Comparison of ENCODE assay signal across 27 cellular contexts in the genomic region with DNA sequence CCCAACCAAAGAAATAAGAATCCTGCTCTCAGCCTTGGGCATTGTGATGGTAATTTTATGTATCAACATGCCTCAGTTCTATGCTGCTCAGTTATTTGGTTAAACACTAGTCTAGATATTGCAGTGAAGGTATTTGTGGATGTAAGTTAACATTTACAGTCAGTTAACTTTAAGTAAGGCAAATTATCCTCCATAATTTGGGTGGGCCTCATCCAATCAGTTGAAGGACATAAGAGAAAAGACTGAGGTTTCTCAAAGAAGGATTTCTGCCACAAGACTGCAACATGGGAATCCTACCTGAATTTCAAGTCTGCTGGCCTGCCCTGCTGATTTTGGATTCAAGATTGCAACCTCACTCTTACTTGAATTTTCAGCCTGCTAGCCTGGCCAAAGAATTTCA.
"Had no signal": no experiment of that assay in that cellular context is flagged by ENCODE, and none has a peak within 500 bp of the region (broad histone marks: within the 10 kb centered on the region; RNA-seq: fewer than 3 reads in every experiment).

No MANE protein-coding gene starts in this region.

- FAIRE-seq: endometrium, endothelial cell of umbilical vein, frontal cortex had no signal

- H3K36me3 ChIP-seq: esophagus muscularis mucosa, esophagus squamous epithelium, gastrocnemius medialis, gastroesophageal sphincter, heart left ventricle, heart right ventricle had no signal

- H3K27me3 ChIP-seq: dorsolateral prefrontal cortex, esophagus muscularis mucosa, esophagus squamous epithelium, foreskin keratinocyte, gastrocnemius medialis, gastroesophageal sphincter, heart left ventricle, heart right ventricle, hepatocyte had no signal

- DNase-seq: cortex of kidney; dorsolateral prefrontal cortex; effector CD4-positive, alpha-beta T cell; effector CD8-positive, alpha-beta T cell; effector memory CD4-positive, alpha-beta T cell; effector memory CD8-positive, alpha-beta T cell; endodermal cell; erythroblast; esophagus squamous epithelium; foreskin fibroblast; foreskin keratinocyte; foreskin melanocyte; gastrocnemius medialis; glutamatergic neuron; head of caudate nucleus; heart left ventricle; heart right ventricle; hippocampal formation had no signal

- H3K79me2 ChIP-seq: hepatocyte had no signal

- H3K4me1 ChIP-seq: esophagus muscularis mucosa, gastrocnemius medialis, gastroesophageal sphincter, heart left ventricle, heart right ventricle had no signal

- H3K4me3 ChIP-seq: coronary artery, dorsolateral prefrontal cortex, esophagus muscularis mucosa, esophagus squamous epithelium, gastrocnemius medialis, gastroesophageal sphincter, heart left ventricle, heart right ventricle, hepatocyte had no signal

- H3K27ac ChIP-seq: coronary artery, dorsolateral prefrontal cortex, epithelial cell of prostate, esophagus muscularis mucosa, esophagus squamous epithelium, foreskin keratinocyte, gastrocnemius medialis, gastroesophageal sphincter, heart left ventricle, heart right ventricle, hepatocyte had no signal

- H3K4me2 ChIP-seq: hepatocyte had no signal

- ATAC-seq: effector memory CD8-positive, alpha-beta T cell; esophagus mucosa; foreskin keratinocyte; gastrocnemius medialis; gastroesophageal sphincter; heart left ventricle; heart right ventricle had no signal

- H2AFZ ChIP-seq: hepatocyte had no signal

- H3K9me3 ChIP-seq: gastrocnemius medialis had no signal
